8 cellular contexts compared by ENCODE assay signal in genomic region chr7:70693690-70694356, GRCh38.
DNase-seq lines count a peak whose midpoint lies in the region; ATAC-seq and TF ChIP-seq lines count a peak whose summit lies in the region.

No MANE protein-coding gene starts in this region.

- H3K27me3 Mint-ChIP-seq in activated CD4-positive, alpha-beta T cell treated with anti-CD3 and anti-CD28 coated beads, Interleukin-2, amount 10 ng/mL, durations not matched to agents 24 days and 14 days = peaks cover 53% of the 10 kb centered on the region

- peak overlapping the region in 1 of 2 donors; percentile 14 for H3K9ac ChIP-seq in duodenal mucosa (ENCODE audit: low read depth in 1 of 2, low read length in 2 of 2)

- peaks cover 4% of the 10 kb centered on the region for H3K4me1 Mint-ChIP-seq in activated CD4-positive, alpha-beta T cell treated with anti-CD3 and anti-CD28 coated beads, Interleukin-2, amount 10 ng/mL, durations not matched to agents 24 days and 14 days

- H3K4me3 Mint-ChIP-seq in activated CD4-positive, alpha-beta T cell treated with anti-CD3 and anti-CD28 coated beads, Interleukin-2, amount 10 ng/mL, durations not matched to agents 24 days and 14 days = peak overlapping the region; percentile 55

- H3K4me3 ChIP-seq in GM12864 (ENCODE audit: low read depth, low read length) (peak overlapping the region; percentile 96), duodenal mucosa (ENCODE audit: low read depth in 1 of 2, low read length in 2 of 2) (peak overlapping the region; percentile 30 to 82), lung (peak overlapping the region; percentile 95)

- H3K27me3 ChIP-seq in duodenal mucosa (ENCODE audit: control insufficient read depth in 1 of 2, insufficient read depth in 2 of 2, low read length in 2 of 2) (peaks cover 0 to 8% of the 10 kb centered on the region in 2 donors), lung (ENCODE audit: control insufficient read depth, insufficient read depth) (no peaks in the 10 kb centered on the region)

- H3K9me3 Mint-ChIP-seq in activated CD4-positive, alpha-beta T cell treated with anti-CD3 and anti-CD28 coated beads, Interleukin-2, amount 10 ng/mL, durations not matched to agents 24 days and 14 days = no peaks in the 10 kb centered on the region

- H3K27ac ChIP-seq in duodenal mucosa (ENCODE audit: low read depth, low read length) (peak overlapping the region; percentile 39), lung (ENCODE audit: low read depth in 1 of 2, low read length in 1 of 2) (peak overlapping the region; percentile 13 to 87)

- H3K36me3 ChIP-seq in duodenal mucosa (ENCODE audit: control insufficient read depth in 1 of 2, insufficient read depth in 2 of 2, low read length in 2 of 2) = no peaks in the 10 kb centered on the region
- H3K36me3 ChIP-seq in lung (ENCODE audit: control insufficient read depth in 2 of 2, insufficient read depth in 2 of 2, low read length in 2 of 2) = no peaks in the 10 kb centered on the region

- H3K9me3 ChIP-seq in duodenal mucosa (ENCODE audit: control insufficient read depth in 1 of 2, low read length in 2 of 2) = no peaks in the 10 kb centered on the region
- no peaks in the 10 kb centered on the region for H3K9me3 ChIP-seq in lung (ENCODE audit: control insufficient read depth in 2 of 2, insufficient read depth in 1 of 2, low read length in 1 of 2)

- TF ChIP-seq CTCF in GM12864 (IDR thresholded peaks at IDR 0.05; ENCODE audit: low read depth, low read length, missing control alignments) = no peak
- TF ChIP-seq CTCF in lung (IDR thresholded peaks at IDR 0.05; ENCODE audit: control extremely low read depth, extremely low read depth) = no peak

- no peak overlapping the region for H3K27ac Mint-ChIP-seq in activated CD4-positive, alpha-beta T cell treated with anti-CD3 and anti-CD28 coated beads, Interleukin-2, amount 10 ng/mL, durations not matched to agents 24 days and 14 days

- no peak for DNase-seq in GM12864 (ENCODE audit: low read depth)
- DNase-seq in NCI-H2081 (lab: John Stamatoyannopoulos, UW) = peak; percentile 85 to 87
- DNase-seq in activated CD4-positive, alpha-beta T cell treated with anti-CD3 and anti-CD28 coated beads, Interleukin-2, amount 10 ng/mL, durations not matched to agents 24 days and 14 days = peak; percentile 73
- DNase-seq in lung (ENCODE audit: low spot score) = peak; percentile 68
- DNase-seq in stimulated activated CD8-positive, alpha-beta memory T cell treated with anti-CD3 and anti-CD28 coated beads, Interleukin-4, amount 100 ng/mL, for 48 hours = peak; percentile 47
- no peak for DNase-seq in NK-92 treated with Interleukin-12 subunit alpha and Interleukin-12 subunit beta, amount 100 ng/mL, for 24 hours (lab: John Stamatoyannopoulos, UW)

- ATAC-seq in HG02571 (IDR thresholded peaks at IDR 0.05; ENCODE audit: unreplicated experiment) (peak; percentile 63), lung (ENCODE audit: insufficient read depth, low FRiP score) (peak; percentile 86)

- H3K36me3 Mint-ChIP-seq in activated CD4-positive, alpha-beta T cell treated with anti-CD3 and anti-CD28 coated beads, Interleukin-2, amount 10 ng/mL, durations not matched to agents 24 days and 14 days (ENCODE audit: low read depth) = peaks cover 2% of the 10 kb centered on the region

- intact Hi-C loops in activated CD4-positive, alpha-beta T cell treated with anti-CD3 and anti-CD28 coated beads, Interleukin-2, amount 10 ng/mL, durations not matched to agents 24 days and 14 days (cut with micrococcal nuclease) = loop anchor here (10.0 kb wide), 2 partner anchors 99 to 239 kb away; no protein-coding TSS in a partner anchor

- H3K4me1 ChIP-seq in duodenal mucosa (ENCODE audit: control insufficient read depth in 1 of 2, insufficient read depth in 2 of 2, low read length in 2 of 2) = peaks cover 12% of the 10 kb centered on the region in 2 donors
- no peaks in the 10 kb centered on the region for H3K4me1 ChIP-seq in lung (ENCODE audit: control insufficient read depth in 2 of 2, insufficient read depth in 2 of 2, low read length in 2 of 2)

- 0 to 1% methylated on average over 36 to 91 of the region's 91 CpGs for WGBS in lung, 2 donors

Comparison
In these comparisons a context has a peak if more than half of its experiments do, and no peak if none do; other contexts are left out.
1. DNase-seq: peak in NCI-H2081 (2 of 2), activated CD4-positive, alpha-beta T cell treated with anti-CD3 and anti-CD28 coated beads, Interleukin-2, amount 10 ng/mL, durations not matched to agents 24 days and 14 days (single experiment), lung (single experiment) and stimulated activated CD8-positive, alpha-beta memory T cell treated with anti-CD3 and anti-CD28 coated beads, Interleukin-4, amount 100 ng/mL, for 48 hours (single experiment); none in GM12864 (single experiment) and NK-92 treated with Interleukin-12 subunit alpha and Interleukin-12 subunit beta, amount 100 ng/mL, for 24 hours (single experiment).
2. Peak in every context shown above with its lines, with median percentiles within 50 percentile points of each other: H3K4me3 ChIP-seq.